Comparison of ENCODE assay signal across 8 cellular contexts in genomic region chr18:34158881-34159690, GRCh38.
A peak's percentile ranks its signal among the peaks of the same experiment; 100 is the strongest.
DNase-seq lines count a peak whose midpoint lies in the region; ATAC-seq and TF ChIP-seq lines count a peak whose summit lies in the region.

No MANE protein-coding gene starts in this region.

- DNase-seq in HEK293T (ENCODE audit: extremely low spot score) (peak; percentile 77), NCI-H524 (lab: John Stamatoyannopoulos, UW) (peak; percentile 86 to 90), esophagus muscularis mucosa (ENCODE audit: extremely low spot score) (no peak), midbrain (lab: John Stamatoyannopoulos, UW) (peak; percentile 79), RKO (ENCODE audit: low spot score) (no peak), immature natural killer cell (no peak), NOMO-1 treated with dmso at 0.1 percent for 144 hours (lab: John Stamatoyannopoulos, UW; ENCODE audit: unreplicated experiment) (no peak)

- peaks cover 2 to 36% (median 13%) of the 10 kb centered on the region in 6 donors for H3K9me3 Mint-ChIP-seq in immature natural killer cell

- CTCF ChIA-PET in HEK293T (lab: Yijun Ruan, JAX), result interaction anchor here (0.5 to 1.1 kb wide), 4 partner anchors 123 to 1028 kb away, joined by 3 read pairs; no protein-coding TSS in a partner anchor

- H3K4me1 ChIP-seq in esophagus muscularis mucosa, result peaks cover 4 to 14% (median 11%) of the 10 kb centered on the region in 4 donors

- H3K27ac Mint-ChIP-seq in immature natural killer cell, result no peak overlapping the region

- TF ChIP-seq POLR2A in esophagus muscularis mucosa (IDR thresholded peaks at IDR 0.05; ENCODE audit: low read depth), result no peak

- TF ChIP-seq EP300 in esophagus muscularis mucosa (IDR thresholded peaks at IDR 0.05), result no peak

- WGBS in esophagus muscularis mucosa, result 5% methylated on average over 21 of the region's 54 CpGs

- peaks cover 0 to 4% (median 0%) of the 10 kb centered on the region in 3 donors for H3K36me3 Mint-ChIP-seq in immature natural killer cell

- H3K4me1 Mint-ChIP-seq in immature natural killer cell, result no peaks in the 10 kb centered on the region

- ATAC-seq in GM19328 (IDR thresholded peaks at IDR 0.05; ENCODE audit: unreplicated experiment), result no peak

- POLR2A ChIA-PET in HEK293T (lab: Yijun Ruan, JAX), result interaction anchor here (1.1 kb wide), 1 partner anchor 8 kb away, joined by 3 read pairs; no protein-coding TSS in a partner anchor

- no peaks in the 10 kb centered on the region for H3K9me3 ChIP-seq in esophagus muscularis mucosa

- intact Hi-C loops in esophagus muscularis mucosa (cut with DNase I), result no loop called here

- peaks cover 0 to 10% (median 8%) of the 10 kb centered on the region in 3 donors for H3K27me3 Mint-ChIP-seq in immature natural killer cell (ENCODE audit: low read depth in 3 of 3)

- H3K4me3 ChIP-seq in esophagus muscularis mucosa, result peak overlapping the region; percentile 37 to 54 (median 42)

- H3K27me3 ChIP-seq in esophagus muscularis mucosa, result peaks cover 0 to 33% (median 2%) of the 10 kb centered on the region in 4 donors

- no peak overlapping the region for H3K27ac ChIP-seq in esophagus muscularis mucosa (replicated peaks in 1 of 4)

- no peak overlapping the region for H3K4me3 Mint-ChIP-seq in immature natural killer cell

- H3K36me3 ChIP-seq in esophagus muscularis mucosa, result no peaks in the 10 kb centered on the region

- no peak for TF ChIP-seq CTCF in esophagus muscularis mucosa (IDR thresholded peaks at IDR 0.05)

TF ChIP-seq in HEK293T, 16 proteins besides CTCF, POLR2A, EP300 and RAD21:
- TF ChIP-seq ARNT (IDR thresholded peaks at IDR 0.05), result no peak
- TF ChIP-seq L3MBTL2 (conservative IDR thresholded peaks at IDR 0.05), result peak; percentile 67

Comparison
In these comparisons a context has a peak if more than half of its experiments do, and no peak if none do; other contexts are left out.
1. DNase-seq: peak in HEK293T (single experiment), NCI-H524 (2 of 2) and midbrain (single experiment); none in esophagus muscularis mucosa (single experiment), RKO (single experiment), immature natural killer cell (0 of 3) and NOMO-1 treated with dmso at 0.1 percent for 144 hours (single experiment).